ENCODE assay signal across 8 cellular contexts in genomic region chr3:20039082-20039764, GRCh38. TPM values are rescaled to one million over a fixed set of nuclear protein-coding genes. Genes with fewer than 3 reads are reported as not detected.
DNase-seq lines count a peak whose midpoint lies in the region; ATAC-seq, FAIRE-seq and TF ChIP-seq lines count a peak whose summit lies in the region.

No MANE protein-coding gene starts in this region.

- no peak for FAIRE-seq in small intestine (lab: Jason Lieb, UNC)

- POLR2A ChIA-PET in HCT116 (lab: Charles Lee) = interaction anchor here (1.3 kb wide), 1 partner anchor 95 kb away, joined by 3 read pairs; no protein-coding TSS in a partner anchor
- POLR2A ChIA-PET in activated CD4-positive, alpha-beta memory T cell treated with anti-CD3 and anti-CD28 coated beads, Interleukin-2, amount 10 ng/mL, durations not matched to agents 7 days and 5 days (lab: Charles Lee) = interaction anchor here (0.7 to 7.9 kb wide), 11 partner anchors 9 to 147 kb away, joined by 3 to 214 read pairs (median 4); partner anchors contain the start of gene SGO1

- no peak for TF ChIP-seq RAD21 in HCT116 (IDR thresholded peaks at IDR 0.05; ENCODE audit: low read depth)

- H3K27ac ChIP-seq in HCT116 (ENCODE audit: low read depth, low read length) = no peak overlapping the region
- H3K27ac ChIP-seq in small intestine (ENCODE audit: low read depth in 1 of 2, low read length in 1 of 2) = peak overlapping the region; percentile 91 to 98

- no peaks in the 10 kb centered on the region for H3K9me2 ChIP-seq in HCT116 (ENCODE audit: insufficient read depth)

- peaks cover 46% of the 10 kb centered on the region for H3K4me1 Mint-ChIP-seq in activated CD4-positive, alpha-beta memory T cell treated with anti-CD3 and anti-CD28 coated beads, Interleukin-2, amount 10 ng/mL, durations not matched to agents 7 days and 5 days

- peak overlapping the region; percentile 86 for H3K4me3 Mint-ChIP-seq in activated CD4-positive, alpha-beta memory T cell treated with anti-CD3 and anti-CD28 coated beads, Interleukin-2, amount 10 ng/mL, durations not matched to agents 7 days and 5 days

- H3K27me3 ChIP-seq in HCT116 (ENCODE audit: insufficient read depth, low read length) = no peaks in the 10 kb centered on the region
- H3K27me3 ChIP-seq in iPS-15b (ENCODE audit: control insufficient read depth, insufficient read depth, low read length) = peaks cover 28% of the 10 kb centered on the region
- no peaks in the 10 kb centered on the region for H3K27me3 ChIP-seq in small intestine (ENCODE audit: control insufficient read depth in 2 of 2, insufficient read depth in 2 of 2, low read length in 2 of 2)

- H3K4me1 ChIP-seq in HCT116 (ENCODE audit: control insufficient read depth in 1 of 2, insufficient read depth in 2 of 2, low read length in 2 of 2) = peaks cover 8 to 20% of the 10 kb centered on the region in 2 experiments; a peak in 3 of 4 replicates
- no peaks in the 10 kb centered on the region for H3K4me1 ChIP-seq in iPS-15b (ENCODE audit: control insufficient read depth, insufficient read depth, low read length)
- H3K4me1 ChIP-seq in small intestine (ENCODE audit: control insufficient read depth in 2 of 2, insufficient read depth in 1 of 2, low read depth in 1 of 2, low read length in 1 of 2) = peaks cover 4 to 5% of the 10 kb centered on the region in 2 donors

- no peaks in the 10 kb centered on the region for H3K79me2 ChIP-seq in HCT116 (ENCODE audit: insufficient read depth, low read length)

- no peaks in the 10 kb centered on the region for H3K27me3 Mint-ChIP-seq in activated CD4-positive, alpha-beta memory T cell treated with anti-CD3 and anti-CD28 coated beads, Interleukin-2, amount 10 ng/mL, durations not matched to agents 7 days and 5 days

- intact Hi-C loops in HCT116 (cut with micrococcal nuclease) = no loop called here

- DNase-seq in HCT116 (ENCODE audit: low read depth, low spot score) = no peak
- DNase-seq in activated CD4-positive, alpha-beta memory T cell treated with anti-CD3 and anti-CD28 coated beads, Interleukin-2, amount 10 ng/mL, durations not matched to agents 7 days and 5 days = no peak
- DNase-seq in small intestine = no peak
- DNase-seq in activated effector memory CD4-positive, alpha-beta T cell treated with anti-CD3 and anti-CD28 coated beads, Interleukin-2, amount 50 U/mL, for 16 hours = no peak
- no peak for DNase-seq in NCI-H128 (lab: John Stamatoyannopoulos, UW; ENCODE audit: unreplicated experiment)
- no peak for DNase-seq in SW480 (ENCODE audit: low spot score)

- CTCF ChIA-PET in HCT116 (lab: Charles Lee) = no interaction called here
- CTCF ChIA-PET in activated CD4-positive, alpha-beta memory T cell treated with anti-CD3 and anti-CD28 coated beads, Interleukin-2, amount 10 ng/mL, durations not matched to agents 7 days and 5 days (lab: Charles Lee) = interaction anchor here (1.0 to 4.4 kb wide), 2 partner anchors 14 to 92 kb away, joined by 3 to 31 read pairs; no protein-coding TSS in a partner anchor

- peaks cover 32% of the 10 kb centered on the region for H3K36me3 Mint-ChIP-seq in activated CD4-positive, alpha-beta memory T cell treated with anti-CD3 and anti-CD28 coated beads, Interleukin-2, amount 10 ng/mL, durations not matched to agents 7 days and 5 days (ENCODE audit: low read depth)

- ATAC-seq in HCT116 (no peak), GM21423 (IDR thresholded peaks at IDR 0.05; ENCODE audit: unreplicated experiment) (no peak)

- WGBS in small intestine, 3 donors = 2 to 5% (median 3%) methylated on average over 14 of the region's 14 CpGs

- H3K4me3 ChIP-seq in HCT116 (replicated peaks in 1 of 2; ENCODE audit: low read depth in 1 of 2, low read length in 2 of 2) = peak overlapping the region; percentile 54 to 64
- H3K4me3 ChIP-seq in iPS-15b (ENCODE audit: low read depth, low read length) = peak overlapping the region; percentile 47
- H3K4me3 ChIP-seq in small intestine (ENCODE audit: low read depth in 1 of 2, low read length in 2 of 2) = peak overlapping the region; percentile 73 to 92

- peak overlapping the region; percentile 96 for H2AFZ ChIP-seq in HCT116 (ENCODE audit: low read depth, low read length, poor library complexity, severe bottlenecking)

- H3K9me3 ChIP-seq in HCT116 (ENCODE audit: control insufficient read depth in 1 of 2, insufficient read depth in 1 of 2, low read depth in 1 of 2, low read length in 2 of 2) (no peaks in the 10 kb centered on the region), iPS-15b (ENCODE audit: control insufficient read depth, insufficient read depth, low read length) (no peaks in the 10 kb centered on the region), small intestine (ENCODE audit: control insufficient read depth, low read depth) (no peaks in the 10 kb centered on the region)

- H3K27ac Mint-ChIP-seq in activated CD4-positive, alpha-beta memory T cell treated with anti-CD3 and anti-CD28 coated beads, Interleukin-2, amount 10 ng/mL, durations not matched to agents 7 days and 5 days = peak overlapping the region; percentile 95

- RAD21 ChIA-PET in HCT116 (lab: Charles Lee; ENCODE audit: low non-redundant PET in 1 of 2, low total read pairs in 2 of 2, uncharacterized antibody in 2 of 2, unreplicated experiment in 2 of 2) = no interaction called here

- TF ChIP-seq CTCF in HCT116 (IDR thresholded peaks at IDR 0.05 in 2 of 3, conservative IDR thresholded peaks at IDR 0.05 in 1 of 3; ENCODE audit: borderline replicate concordance in 1 of 3, insufficient read depth in 1 of 3, low read depth in 2 of 3, low read length in 2 of 3) = no peak

- H3K36me3 ChIP-seq in HCT116 (ENCODE audit: control insufficient read depth in 1 of 2, insufficient read depth in 2 of 2, low read length in 2 of 2) (no peaks in the 10 kb centered on the region), iPS-15b (ENCODE audit: control insufficient read depth, insufficient read depth, low read length) (no peaks in the 10 kb centered on the region), small intestine (ENCODE audit: control insufficient read depth in 2 of 2, insufficient read depth in 2 of 2, low read length in 2 of 2) (no peaks in the 10 kb centered on the region)

- H4K20me1 ChIP-seq in HCT116 (ENCODE audit: insufficient read depth) = no peaks in the 10 kb centered on the region

- H3K9me3 Mint-ChIP-seq in activated CD4-positive, alpha-beta memory T cell treated with anti-CD3 and anti-CD28 coated beads, Interleukin-2, amount 10 ng/mL, durations not matched to agents 7 days and 5 days = no peaks in the 10 kb centered on the region

- H3K9ac ChIP-seq in HCT116 (ENCODE audit: low read length) (0 out of 2 replicates have a peak overlapping the region, but pooled peaks have one; percentile 28), iPS-15b (ENCODE audit: low read depth, low read length) (no peak overlapping the region)

- TF ChIP-seq POLR2A in HCT116 (IDR thresholded peaks at IDR 0.05; ENCODE audit: borderline replicate concordance, extremely low read depth, insufficient read depth, insufficient read length) = no peak

- BruUV-seq in HCT116 (replicated peaks; lab: Mats Ljungman, UMichigan) = no TSS peak

- peak overlapping the region; percentile 84 for H3K4me2 ChIP-seq in HCT116 (ENCODE audit: low read length)

TF ChIP-seq in HCT116, 20 proteins besides CTCF, POLR2A, EP300 and RAD21:
- TF ChIP-seq, protein P1, sequence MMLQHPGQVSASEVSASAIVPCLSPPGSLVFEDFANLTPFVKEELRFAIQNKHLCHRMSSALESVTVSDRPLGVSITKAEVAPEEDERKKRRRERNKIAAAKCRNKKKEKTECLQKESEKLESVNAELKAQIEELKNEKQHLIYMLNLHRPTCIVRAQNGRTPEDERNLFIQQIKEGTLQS (IDR thresholded peaks at IDR 0.05) = no peak
- TF ChIP-seq MAX (IDR thresholded peaks at IDR 0.05) (no peak), YY1 (IDR thresholded peaks at IDR 0.05; ENCODE audit: extremely low read depth, insufficient replicate concordance, low read depth, low read length) (no peak), TCF7L2 (IDR thresholded peaks at IDR 0.05; ENCODE audit: borderline replicate concordance, extremely low read depth, insufficient read depth, insufficient read length) (no peak), EGR1 (IDR thresholded peaks at IDR 0.05; ENCODE audit: low read depth) (no peak), SIN3A (IDR thresholded peaks at IDR 0.05; ENCODE audit: low read depth) (no peak), ZNF274 (IDR thresholded peaks at IDR 0.05; ENCODE audit: low read depth, low read length) (no peak), ELF1 (IDR thresholded peaks at IDR 0.05; ENCODE audit: borderline replicate concordance, low read depth) (no peak), FOSL1 (IDR thresholded peaks at IDR 0.05; ENCODE audit: low read depth) (no peak)
- TF ChIP-seq, protein P2, sequence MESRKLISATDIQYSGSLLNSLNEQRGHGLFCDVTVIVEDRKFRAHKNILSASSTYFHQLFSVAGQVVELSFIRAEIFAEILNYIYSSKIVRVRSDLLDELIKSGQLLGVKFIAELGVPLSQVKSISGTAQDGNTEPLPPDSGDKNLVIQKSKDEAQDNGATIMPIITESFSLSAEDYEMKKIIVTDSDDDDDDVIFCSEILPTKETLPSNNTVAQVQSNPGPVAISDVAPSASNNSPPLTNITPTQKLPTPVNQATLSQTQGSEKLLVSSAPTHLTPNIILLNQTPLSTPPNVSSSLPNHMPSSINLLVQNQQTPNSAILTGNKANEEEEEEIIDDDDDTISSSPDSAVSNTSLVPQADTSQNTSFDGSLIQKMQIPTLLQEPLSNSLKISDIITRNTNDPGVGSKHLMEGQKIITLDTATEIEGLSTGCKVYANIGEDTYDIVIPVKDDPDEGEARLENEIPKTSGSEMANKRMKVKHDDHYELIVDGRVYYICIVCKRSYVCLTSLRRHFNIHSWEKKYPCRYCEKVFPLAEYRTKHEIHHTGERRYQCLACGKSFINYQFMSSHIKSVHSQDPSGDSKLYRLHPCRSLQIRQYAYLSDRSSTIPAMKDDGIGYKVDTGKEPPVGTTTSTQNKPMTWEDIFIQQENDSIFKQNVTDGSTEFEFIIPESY (IDR thresholded peaks at IDR 0.05; ENCODE audit: extremely low read depth, insufficient replicate concordance, low read length) = no peak

RNA-seq across cellular contexts. Expression of gene KAT2B, which starts 1.0 kb away (rescaled TPM):
- total RNA-seq in HCT116 (2021; ENCODE audit: unreplicated experiment) = 3.7 TPM
- 0.90 and 1.1 TPM in 2 replicates for polyA plus RNA-seq in HCT116 (2012)
- 100 to 1,000 TPM; 129 to 134 TPM for total RNA-seq in activated CD4-positive, alpha-beta memory T cell treated with anti-CD3 and anti-CD28 coated beads, Interleukin-2, amount 10 ng/mL, durations not matched to agents 7 days and 5 days
- 10 to 100 TPM in 2 of 3 donors, 1 to 10 TPM in 1; 7.1 to 28.0 (median 23.5) TPM for polyA plus RNA-seq in small intestine

RNA-seq across cellular contexts. Expression of gene PP2D1, which starts 27.2 kb away (rescaled TPM):
- total RNA-seq in HCT116 (2021; ENCODE audit: unreplicated experiment) = not detected
- 0.05 TPM in 1 of 2 replicates, not detected in the other for polyA plus RNA-seq in HCT116 (2012)
- total RNA-seq in activated CD4-positive, alpha-beta memory T cell treated with anti-CD3 and anti-CD28 coated beads, Interleukin-2, amount 10 ng/mL, durations not matched to agents 7 days and 5 days = not detected
- not detected for polyA plus RNA-seq in small intestine

Comparison
In these comparisons a context has a peak if more than half of its experiments do, and no peak if none do; other contexts are left out.
1. RNA of gene KAT2B, which starts 1.0 kb away (total RNA-seq): 129 to 134 TPM in activated CD4-positive, alpha-beta memory T cell treated with anti-CD3 and anti-CD28 coated beads, Interleukin-2, amount 10 ng/mL, durations not matched to agents 7 days and 5 days; 3.7 TPM in HCT116 (single experiment); every median in the first group is over 10 times any median in the second.
2. Peak in every context shown above with its lines, with median percentiles within 50 percentile points of each other: H3K4me3 ChIP-seq.